In the genomic region with DNA sequence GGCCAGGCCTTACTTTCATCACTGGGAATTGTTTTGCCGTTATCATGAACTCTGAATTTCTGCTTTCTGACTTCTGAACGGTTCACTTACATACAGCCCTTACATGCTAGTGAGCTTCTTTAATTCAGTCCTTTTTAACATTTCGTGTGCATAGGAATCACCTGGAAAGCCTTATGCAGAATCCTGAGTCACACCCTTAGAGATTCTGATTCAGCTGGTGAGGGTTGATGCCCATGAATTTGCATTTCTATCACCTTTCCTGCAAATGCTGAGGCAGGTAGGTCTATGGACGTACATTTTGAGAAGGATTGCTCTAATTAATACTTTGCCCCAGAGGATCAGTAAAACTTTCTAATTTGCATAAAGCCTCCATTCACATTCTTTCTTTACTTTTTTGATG, we compare ENCODE assay signal across 23 cellular contexts.
"Had no signal": no experiment of that assay in that cellular context is flagged by ENCODE, and none has a peak within 500 bp of the region (broad histone marks: within the 10 kb centered on the region; RNA-seq: fewer than 3 reads in every experiment).

No MANE protein-coding gene starts in this region.

- H3K27me3 ChIP-seq: cardiac muscle cell, heart right ventricle, pancreas, right atrium auricular region, thyroid gland, upper lobe of right lung had no signal

- ATAC-seq: heart right ventricle, natural killer cell, pancreas, psoas muscle, upper lobe of right lung had no signal

- H3K4me1 ChIP-seq: heart right ventricle, left ventricle myocardium inferior, pancreas, psoas muscle, right atrium auricular region, thyroid gland, upper lobe of right lung had no signal

- H3K36me3 Mint-ChIP-seq: natural killer cell had no signal

- H3K27ac ChIP-seq: cardiac muscle cell, heart right ventricle, left ventricle myocardium inferior, pancreas, psoas muscle, right atrium auricular region, thyroid gland, upper lobe of right lung had no signal

- H3K27ac Mint-ChIP-seq: activated T-helper 2 cell treated with anti-CD3 and anti-CD28 coated beads, Interferon-gamma antibody, Interleukin-2, Interleukin-4, amounts not matched to agents 10 μg/mL and 5 μg/mL and 100 μg/mL, durations not matched to agents 14 hours and 24 hours and 36 hours; endodermal cell; mesothelial cell of epicardium; stimulated activated naive CD8-positive, alpha-beta T cell treated with anti-CD3 and anti-CD28 coated beads, Interleukin-15, Interleukin-2, amounts not matched to agents 100 ng/mL and 50 ng/mL, for 24 hours; T-helper 1 cell treated with Interleukin-12 subunit alpha and Interleukin-12 subunit beta and Interleukin-4 antibody, amounts not matched to agents 30 μg/mL and 1 μg/mL, for 36 hours had no signal

- H3K36me3 ChIP-seq: cardiac muscle cell, right atrium auricular region had no signal

- FAIRE-seq: pancreas had no signal

- H3K4me3 Mint-ChIP-seq: endodermal cell; mesothelial cell of epicardium; natural killer cell; stimulated activated naive CD8-positive, alpha-beta T cell treated with anti-CD3 and anti-CD28 coated beads, Interleukin-15, Interleukin-2, amounts not matched to agents 100 ng/mL and 50 ng/mL, for 24 hours; T-helper 1 cell treated with Interleukin-12 subunit alpha and Interleukin-12 subunit beta and Interleukin-4 antibody, amounts not matched to agents 30 μg/mL and 1 μg/mL, for 36 hours had no signal

- H3K27me3 Mint-ChIP-seq: stimulated activated naive CD8-positive, alpha-beta T cell treated with anti-CD3 and anti-CD28 coated beads, Interleukin-15, Interleukin-2, amounts not matched to agents 100 ng/mL and 50 ng/mL, for 24 hours had no signal

- H3K9me3 ChIP-seq: heart right ventricle, left ventricle myocardium inferior, pancreas, psoas muscle, right atrium auricular region, thyroid gland, upper lobe of right lung had no signal

- H3K4me3 ChIP-seq: cardiac muscle cell, heart right ventricle, left ventricle myocardium inferior, pancreas, psoas muscle, right atrium auricular region, thyroid gland, upper lobe of right lung had no signal

- H3K4me1 Mint-ChIP-seq: endodermal cell had no signal

- H3K9me3 Mint-ChIP-seq: activated T-helper 2 cell treated with anti-CD3 and anti-CD28 coated beads, Interferon-gamma antibody, Interleukin-2, Interleukin-4, amounts not matched to agents 10 μg/mL and 5 μg/mL and 100 μg/mL, durations not matched to agents 14 hours and 24 hours and 36 hours; mesothelial cell of epicardium; natural killer cell; stimulated activated naive CD8-positive, alpha-beta T cell treated with anti-CD3 and anti-CD28 coated beads, Interleukin-15, Interleukin-2, amounts not matched to agents 100 ng/mL and 50 ng/mL, for 24 hours; T-helper 1 cell treated with Interleukin-12 subunit alpha and Interleukin-12 subunit beta and Interleukin-4 antibody, amounts not matched to agents 30 μg/mL and 1 μg/mL, for 36 hours had no signal

- DNase-seq: activated CD4-positive, alpha-beta T cell treated with anti-CD3 and anti-CD28 coated beads for 4 hours; activated CD4-positive, alpha-beta T cell treated with anti-CD3 and anti-CD28 coated beads, Interleukin-2, amount 50 U/mL, for 48 hours; activated CD4-positive, CD25-positive, alpha-beta regulatory T cell; activated naive CD4-positive, alpha-beta T cell; activated T-cell treated with anti-CD3 and anti-CD28 coated beads, Interleukin-2, amount 50 U/mL, for 1 hour; amygdala; cortex of kidney; endodermal cell; heart right ventricle; left ventricle myocardium inferior; natural killer cell; pancreas; psoas muscle; stimulated activated CD4-positive, alpha-beta T cell treated with anti-CD3 and anti-CD28 coated beads, Interleukin-4, amount 100 ng/mL, for 4 hours; substantia nigra; thyroid gland; upper lobe of right lung had no signal
